ENCODE assay signal across 13 cellular contexts in the genomic region with DNA sequence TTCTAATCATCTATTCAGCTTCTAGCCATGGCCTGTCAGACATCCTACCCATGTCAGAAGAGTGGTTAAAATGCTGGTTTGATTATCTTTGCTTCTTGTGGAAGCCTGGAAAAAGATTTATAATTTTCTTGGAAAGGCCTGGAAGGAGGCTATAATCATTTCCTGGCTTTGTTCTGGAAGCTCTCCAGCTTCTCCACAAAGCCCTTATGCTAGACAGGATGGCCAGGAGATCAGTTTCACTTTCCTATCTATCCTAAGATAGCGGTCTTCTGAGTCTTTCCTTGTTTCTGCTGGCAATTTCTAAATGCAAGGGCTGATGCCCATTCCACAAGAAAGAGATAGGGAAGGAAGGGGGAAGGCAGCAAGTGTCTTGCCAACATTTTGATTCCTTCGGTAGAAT.
DNase-seq lines count a peak whose midpoint lies in the region; ATAC-seq, FAIRE-seq and TF ChIP-seq lines count a peak whose summit lies in the region.
"Had no signal": no experiment of that assay in that cellular context is flagged by ENCODE, and none has a peak within 500 bp of the region (broad histone marks: within the 10 kb centered on the region; RNA-seq: fewer than 3 reads in every experiment).

No MANE protein-coding gene starts in this region.

- H3K36me3 ChIP-seq in GM23248 (ENCODE audit: low read depth) (no peaks in the 10 kb centered on the region), ascending aorta (no peaks in the 10 kb centered on the region), small intestine (ENCODE audit: control insufficient read depth in 2 of 2, insufficient read depth in 2 of 2, low read length in 2 of 2) (no peaks in the 10 kb centered on the region)

- H3K27ac ChIP-seq in GM23248 (no peak overlapping the region), ascending aorta (peak overlapping the region; percentile 0 to 56), small intestine (ENCODE audit: low read depth in 1 of 2, low read length in 1 of 2) (peak overlapping the region in 1 of 2 donors; percentile 2)

- H3K27ac Mint-ChIP-seq in natural killer cell treated with Interleukin-12 subunit alpha and Interleukin-12 subunit beta and Interleukin-15 and Interleukin-18, amount 100 ng/mL, for 72 hours: no peak overlapping the region
- H3K27ac Mint-ChIP-seq: activated CD4-positive, alpha-beta T cell treated with anti-CD3 and anti-CD28 coated beads, Interleukin-2, amount 10 ng/mL, durations not matched to agents 24 days and 14 days; IgD-negative memory B cell had no signal

- H3K4me1 Mint-ChIP-seq in natural killer cell treated with Interleukin-12 subunit alpha and Interleukin-12 subunit beta and Interleukin-15 and Interleukin-18, amount 100 ng/mL, for 72 hours (ENCODE audit: low read depth in 2 of 2): no peaks in the 10 kb centered on the region
- H3K4me1 Mint-ChIP-seq: activated CD4-positive, alpha-beta T cell treated with anti-CD3 and anti-CD28 coated beads, Interleukin-2, amount 10 ng/mL, durations not matched to agents 24 days and 14 days had no signal

- WGBS in GM23248 (ENCODE audit: low coverage in 1 of 2, low lambda C conversion rate in 2 of 2, missing lambda C conversion rate in 2 of 2), 2 experiments: 19 to 37% methylated on average over 2 of the region's 2 CpGs
- 24 to 42% (median 37%) methylated on average over 2 of the region's 2 CpGs for WGBS in small intestine, 3 donors

- peaks cover 18 to 29% of the 10 kb centered on the region in 2 donors for H3K27me3 Mint-ChIP-seq in natural killer cell treated with Interleukin-12 subunit alpha and Interleukin-12 subunit beta and Interleukin-15 and Interleukin-18, amount 100 ng/mL, for 72 hours

- intact Hi-C loops in ascending aorta (cut with DNase I): loop anchor here (2.0 to 5.0 kb wide), 2 partner anchors 54 to 73 kb away; no protein-coding TSS in a partner anchor

- H3K36me3 Mint-ChIP-seq in natural killer cell treated with Interleukin-12 subunit alpha and Interleukin-12 subunit beta and Interleukin-15 and Interleukin-18, amount 100 ng/mL, for 72 hours: no peaks in the 10 kb centered on the region

- peaks cover 35% of the 10 kb centered on the region for H3F3A ChIP-seq in GM23248 (ENCODE audit: insufficient read depth)

- H4K20me1 ChIP-seq in GM23248 (ENCODE audit: insufficient read depth): no peaks in the 10 kb centered on the region

- peak overlapping the region; percentile 19; the same call in 1 of the 2 replicates for H3K4me3 ChIP-seq in GM23248
- no peak overlapping the region for H3K4me3 ChIP-seq in ascending aorta
- no peak overlapping the region for H3K4me3 ChIP-seq in small intestine (ENCODE audit: low read depth in 1 of 2, low read length in 2 of 2)

- no peak overlapping the region for H2AFZ ChIP-seq in GM23248

- no peak overlapping the region for H3K9ac ChIP-seq in GM23248

- peak overlapping the region; percentile 55 for H3K4me2 ChIP-seq in GM23248 (ENCODE audit: unreplicated experiment)

- peak; percentile 79 for DNase-seq in GM23248
- DNase-seq in ascending aorta (ENCODE audit: low spot score in 2 of 2): no peak
- DNase-seq in hepatic stellate cell (ENCODE audit: low spot score): peak; percentile 60
- DNase-seq in small intestine: peak; percentile 57
- DNase-seq in natural killer cell treated with Interleukin-12 subunit alpha and Interleukin-12 subunit beta and Interleukin-15 and Interleukin-18, amount 100 ng/mL, for 72 hours (ENCODE audit: low spot score): no peak
- DNase-seq in NCI-H446 treated with DMSO at 0.1 percent for 48 hours (lab: John Stamatoyannopoulos, UW): no peak
- no peak for DNase-seq in HUDEP-2 (lab: John Stamatoyannopoulos, UW; ENCODE audit: unreplicated experiment in 76 of 76)
- DNase-seq in midbrain (lab: John Stamatoyannopoulos, UW): no peak
- DNase-seq: activated CD4-positive, alpha-beta T cell treated with anti-CD3 and anti-CD28 coated beads, Interleukin-2, amount 10 ng/mL, durations not matched to agents 24 days and 14 days; activated effector memory CD4-positive, alpha-beta T cell treated with anti-CD3 and anti-CD28 coated beads, Interleukin-2, amount 50 U/mL, for 16 hours; DMS 273 treated with DMSO at 0.1 percent for 48 hours; nucleus accumbens had no signal

- in situ Hi-C loops in GM23248 (cut with MboI): no loop called here

- peaks cover 54% of the 10 kb centered on the region for H3K4me1 ChIP-seq in GM23248 (ENCODE audit: insufficient read depth)
- peaks cover 0 to 8% of the 10 kb centered on the region in 2 donors for H3K4me1 ChIP-seq in ascending aorta
- peaks cover 2 to 4% of the 10 kb centered on the region in 2 donors for H3K4me1 ChIP-seq in small intestine (ENCODE audit: control insufficient read depth in 2 of 2, insufficient read depth in 1 of 2, low read depth in 1 of 2, low read length in 1 of 2)

- H3K27me3 ChIP-seq in GM23248 (replicated peaks; ENCODE audit: insufficient read depth) (no peaks in the 10 kb centered on the region), ascending aorta (no peaks in the 10 kb centered on the region), small intestine (ENCODE audit: control insufficient read depth in 2 of 2, insufficient read depth in 2 of 2, low read length in 2 of 2) (no peaks in the 10 kb centered on the region)

- H3K4me3 Mint-ChIP-seq in natural killer cell treated with Interleukin-12 subunit alpha and Interleukin-12 subunit beta and Interleukin-15 and Interleukin-18, amount 100 ng/mL, for 72 hours: no peak overlapping the region
- H3K4me3 Mint-ChIP-seq: activated CD4-positive, alpha-beta T cell treated with anti-CD3 and anti-CD28 coated beads, Interleukin-2, amount 10 ng/mL, durations not matched to agents 24 days and 14 days; IgD-negative memory B cell had no signal

- H3K79me2 ChIP-seq in GM23248 (ENCODE audit: insufficient read depth): no peaks in the 10 kb centered on the region

- FAIRE-seq in small intestine (lab: Jason Lieb, UNC): no peak

- H3K9me3 ChIP-seq in GM23248 (ENCODE audit: low read depth) (no peaks in the 10 kb centered on the region), ascending aorta (no peaks in the 10 kb centered on the region), small intestine (ENCODE audit: control insufficient read depth, low read depth) (no peaks in the 10 kb centered on the region)

- ATAC-seq in natural killer cell treated with Interleukin-12 subunit alpha and Interleukin-12 subunit beta and Interleukin-15 and Interleukin-18, amount 100 ng/mL, for 72 hours: no peak

- no peak for TF ChIP-seq CTCF in ascending aorta (IDR thresholded peaks at IDR 0.05)

- no peaks in the 10 kb centered on the region for H3K9me2 ChIP-seq in GM23248 (ENCODE audit: insufficient read depth)

- H3K9me3 Mint-ChIP-seq in natural killer cell treated with Interleukin-12 subunit alpha and Interleukin-12 subunit beta and Interleukin-15 and Interleukin-18, amount 100 ng/mL, for 72 hours: no peaks in the 10 kb centered on the region

Comparison
In these comparisons a context has a peak if more than half of its experiments do, and no peak if none do; other contexts are left out.
1. DNase-seq: peak in GM23248 (single experiment), hepatic stellate cell (single experiment) and small intestine (single experiment); none in ascending aorta (0 of 2), natural killer cell treated with Interleukin-12 subunit alpha and Interleukin-12 subunit beta and Interleukin-15 and Interleukin-18, amount 100 ng/mL, for 72 hours (single experiment), NCI-H446 treated with DMSO at 0.1 percent for 48 hours (single experiment), HUDEP-2 (0 of 76) and midbrain (single experiment).